1 cellular context compared by ENCODE assay signal in the genomic region with DNA sequence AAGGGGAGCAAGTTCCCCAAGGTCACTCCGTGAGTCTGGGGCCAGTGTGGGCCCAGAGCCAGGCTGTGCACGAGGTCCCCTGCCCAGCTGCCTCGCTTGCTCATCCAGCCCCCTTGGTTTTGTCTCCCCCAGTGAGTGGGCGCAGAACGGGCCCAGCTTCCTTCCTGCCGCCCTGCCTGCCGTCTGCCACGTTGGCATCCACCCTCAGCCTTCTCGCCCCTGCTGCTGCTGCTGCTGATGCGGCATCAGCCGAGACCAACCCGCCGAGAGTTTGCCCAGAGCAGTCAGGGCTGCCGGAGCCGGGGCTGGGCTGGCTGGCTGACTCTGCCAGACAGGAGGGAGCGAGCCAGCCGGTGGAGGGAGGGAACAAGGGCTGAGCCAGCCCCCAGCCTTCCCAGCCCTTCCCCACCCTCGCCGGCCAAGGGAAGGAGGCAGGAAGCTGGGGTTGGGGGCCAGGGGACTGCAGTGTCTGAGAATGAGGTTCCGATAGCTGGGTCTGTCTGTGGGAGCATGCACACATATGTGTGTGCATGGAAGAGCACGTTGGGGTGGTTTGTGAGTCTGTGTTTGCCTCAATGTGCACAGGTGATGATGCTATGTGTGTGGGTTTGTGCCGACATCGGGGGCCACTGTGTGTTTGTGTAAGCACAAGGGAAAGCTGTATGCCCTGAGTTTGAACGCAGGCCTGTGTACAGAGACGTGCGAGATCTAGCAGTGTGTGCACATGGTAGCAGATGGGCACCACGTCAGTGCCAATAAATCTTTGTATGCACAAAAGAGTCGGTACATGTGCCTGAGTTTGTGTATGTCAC.
TF ChIP-seq lines count a peak whose summit lies in the region.

No MANE protein-coding gene starts in this region.

TF ChIP-seq in HepG2, 621 proteins besides CTCF, POLR2A, EP300 and RAD21 (continued from another document and continues in another):
- TF ChIP-seq, protein P1, sequence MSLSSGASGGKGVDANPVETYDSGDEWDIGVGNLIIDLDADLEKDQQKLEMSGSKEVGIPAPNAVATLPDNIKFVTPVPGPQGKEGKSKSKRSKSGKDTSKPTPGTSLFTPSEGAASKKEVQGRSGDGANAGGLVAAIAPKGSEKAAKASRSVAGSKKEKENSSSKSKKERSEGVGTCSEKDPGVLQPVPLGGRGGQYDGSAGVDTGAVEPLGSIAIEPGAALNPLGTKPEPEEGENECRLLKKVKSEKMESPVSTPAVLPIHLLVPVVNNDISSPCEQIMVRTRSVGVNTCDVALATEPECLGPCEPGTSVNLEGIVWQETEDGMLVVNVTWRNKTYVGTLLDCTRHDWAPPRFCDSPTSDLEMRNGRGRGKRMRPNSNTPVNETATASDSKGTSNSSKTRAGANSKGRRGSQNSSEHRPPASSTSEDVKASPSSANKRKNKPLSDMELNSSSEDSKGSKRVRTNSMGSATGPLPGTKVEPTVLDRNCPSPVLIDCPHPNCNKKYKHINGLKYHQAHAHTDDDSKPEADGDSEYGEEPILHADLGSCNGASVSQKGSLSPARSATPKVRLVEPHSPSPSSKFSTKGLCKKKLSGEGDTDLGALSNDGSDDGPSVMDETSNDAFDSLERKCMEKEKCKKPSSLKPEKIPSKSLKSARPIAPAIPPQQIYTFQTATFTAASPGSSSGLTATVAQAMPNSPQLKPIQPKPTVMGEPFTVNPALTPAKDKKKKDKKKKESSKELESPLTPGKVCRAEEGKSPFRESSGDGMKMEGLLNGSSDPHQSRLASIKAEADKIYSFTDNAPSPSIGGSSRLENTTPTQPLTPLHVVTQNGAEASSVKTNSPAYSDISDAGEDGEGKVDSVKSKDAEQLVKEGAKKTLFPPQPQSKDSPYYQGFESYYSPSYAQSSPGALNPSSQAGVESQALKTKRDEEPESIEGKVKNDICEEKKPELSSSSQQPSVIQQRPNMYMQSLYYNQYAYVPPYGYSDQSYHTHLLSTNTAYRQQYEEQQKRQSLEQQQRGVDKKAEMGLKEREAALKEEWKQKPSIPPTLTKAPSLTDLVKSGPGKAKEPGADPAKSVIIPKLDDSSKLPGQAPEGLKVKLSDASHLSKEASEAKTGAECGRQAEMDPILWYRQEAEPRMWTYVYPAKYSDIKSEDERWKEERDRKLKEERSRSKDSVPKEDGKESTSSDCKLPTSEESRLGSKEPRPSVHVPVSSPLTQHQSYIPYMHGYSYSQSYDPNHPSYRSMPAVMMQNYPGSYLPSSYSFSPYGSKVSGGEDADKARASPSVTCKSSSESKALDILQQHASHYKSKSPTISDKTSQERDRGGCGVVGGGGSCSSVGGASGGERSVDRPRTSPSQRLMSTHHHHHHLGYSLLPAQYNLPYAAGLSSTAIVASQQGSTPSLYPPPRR (CRISPR knock-in tag; IDR thresholded peaks at IDR 0.05; ENCODE audit: borderline replicate concordance): no peak
- TF ChIP-seq CHCHD3 (CRISPR knock-in tag; IDR thresholded peaks at IDR 0.05) (no peak), TOPORS (CRISPR knock-in tag; IDR thresholded peaks at IDR 0.05) (no peak), ZNF607 (CRISPR knock-in tag; IDR thresholded peaks at IDR 0.05; ENCODE audit: borderline replicate concordance) (no peak), PAF1 (CRISPR knock-in tag; IDR thresholded peaks at IDR 0.05) (no peak), PCBP1 (IDR thresholded peaks at IDR 0.05; ENCODE audit: borderline replicate concordance, low read depth, low read length) (no peak), RBM22 (optimal IDR thresholded peaks at IDR 0.05; ENCODE audit: low read length) (no peak), ZNF883 (CRISPR knock-in tag; IDR thresholded peaks at IDR 0.05; ENCODE audit: not compliant biosample characterization) (peak; percentile 27), MAFG (CRISPR knock-in tag; IDR thresholded peaks at IDR 0.05) (no peak), SKI (IDR thresholded peaks at IDR 0.05; ENCODE audit: partially characterized antibody) (no peak), IRX3 (CRISPR knock-in tag; IDR thresholded peaks at IDR 0.05; ENCODE audit: borderline replicate concordance, low read depth) (no peak)
- TF ChIP-seq, protein P2, sequence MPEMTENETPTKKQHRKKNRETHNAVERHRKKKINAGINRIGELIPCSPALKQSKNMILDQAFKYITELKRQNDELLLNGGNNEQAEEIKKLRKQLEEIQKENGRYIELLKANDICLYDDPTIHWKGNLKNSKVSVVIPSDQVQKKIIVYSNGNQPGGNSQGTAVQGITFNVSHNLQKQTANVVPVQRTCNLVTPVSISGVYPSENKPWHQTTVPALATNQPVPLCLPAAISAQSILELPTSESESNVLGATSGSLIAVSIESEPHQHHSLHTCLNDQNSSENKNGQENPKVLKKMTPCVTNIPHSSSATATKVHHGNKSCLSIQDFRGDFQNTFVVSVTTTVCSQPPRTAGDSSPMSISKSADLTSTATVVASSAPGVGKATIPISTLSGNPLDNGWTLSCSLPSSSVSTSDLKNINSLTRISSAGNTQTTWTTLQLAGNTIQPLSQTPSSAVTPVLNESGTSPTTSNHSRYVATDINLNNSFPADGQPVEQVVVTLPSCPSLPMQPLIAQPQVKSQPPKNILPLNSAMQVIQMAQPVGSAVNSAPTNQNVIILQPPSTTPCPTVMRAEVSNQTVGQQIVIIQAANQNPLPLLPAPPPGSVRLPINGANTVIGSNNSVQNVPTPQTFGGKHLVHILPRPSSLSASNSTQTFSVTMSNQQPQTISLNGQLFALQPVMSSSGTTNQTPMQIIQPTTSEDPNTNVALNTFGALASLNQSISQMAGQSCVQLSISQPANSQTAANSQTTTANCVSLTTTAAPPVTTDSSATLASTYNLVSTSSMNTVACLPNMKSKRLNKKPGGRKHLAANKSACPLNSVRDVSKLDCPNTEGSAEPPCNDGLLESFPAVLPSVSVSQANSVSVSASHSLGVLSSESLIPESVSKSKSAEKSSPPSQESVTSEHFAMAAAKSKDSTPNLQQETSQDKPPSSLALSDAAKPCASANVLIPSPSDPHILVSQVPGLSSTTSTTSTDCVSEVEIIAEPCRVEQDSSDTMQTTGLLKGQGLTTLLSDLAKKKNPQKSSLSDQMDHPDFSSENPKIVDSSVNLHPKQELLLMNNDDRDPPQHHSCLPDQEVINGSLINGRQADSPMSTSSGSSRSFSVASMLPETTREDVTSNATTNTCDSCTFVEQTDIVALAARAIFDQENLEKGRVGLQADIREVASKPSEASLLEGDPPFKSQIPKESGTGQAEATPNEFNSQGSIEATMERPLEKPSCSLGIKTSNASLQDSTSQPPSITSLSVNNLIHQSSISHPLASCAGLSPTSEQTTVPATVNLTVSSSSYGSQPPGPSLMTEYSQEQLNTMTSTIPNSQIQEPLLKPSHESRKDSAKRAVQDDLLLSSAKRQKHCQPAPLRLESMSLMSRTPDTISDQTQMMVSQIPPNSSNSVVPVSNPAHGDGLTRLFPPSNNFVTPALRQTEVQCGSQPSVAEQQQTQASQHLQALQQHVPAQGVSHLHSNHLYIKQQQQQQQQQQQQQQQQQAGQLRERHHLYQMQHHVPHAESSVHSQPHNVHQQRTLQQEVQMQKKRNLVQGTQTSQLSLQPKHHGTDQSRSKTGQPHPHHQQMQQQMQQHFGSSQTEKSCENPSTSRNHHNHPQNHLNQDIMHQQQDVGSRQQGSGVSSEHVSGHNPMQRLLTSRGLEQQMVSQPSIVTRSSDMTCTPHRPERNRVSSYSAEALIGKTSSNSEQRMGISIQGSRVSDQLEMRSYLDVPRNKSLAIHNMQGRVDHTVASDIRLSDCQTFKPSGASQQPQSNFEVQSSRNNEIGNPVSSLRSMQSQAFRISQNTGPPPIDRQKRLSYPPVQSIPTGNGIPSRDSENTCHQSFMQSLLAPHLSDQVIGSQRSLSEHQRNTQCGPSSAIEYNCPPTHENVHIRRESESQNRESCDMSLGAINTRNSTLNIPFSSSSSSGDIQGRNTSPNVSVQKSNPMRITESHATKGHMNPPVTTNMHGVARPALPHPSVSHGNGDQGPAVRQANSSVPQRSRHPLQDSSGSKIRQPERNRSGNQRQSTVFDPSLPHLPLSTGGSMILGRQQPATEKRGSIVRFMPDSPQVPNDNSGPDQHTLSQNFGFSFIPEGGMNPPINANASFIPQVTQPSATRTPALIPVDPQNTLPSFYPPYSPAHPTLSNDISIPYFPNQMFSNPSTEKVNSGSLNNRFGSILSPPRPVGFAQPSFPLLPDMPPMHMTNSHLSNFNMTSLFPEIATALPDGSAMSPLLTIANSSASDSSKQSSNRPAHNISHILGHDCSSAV (CRISPR knock-in tag; IDR thresholded peaks at IDR 0.05; ENCODE audit: borderline replicate concordance): no peak
- TF ChIP-seq, protein P3, sequence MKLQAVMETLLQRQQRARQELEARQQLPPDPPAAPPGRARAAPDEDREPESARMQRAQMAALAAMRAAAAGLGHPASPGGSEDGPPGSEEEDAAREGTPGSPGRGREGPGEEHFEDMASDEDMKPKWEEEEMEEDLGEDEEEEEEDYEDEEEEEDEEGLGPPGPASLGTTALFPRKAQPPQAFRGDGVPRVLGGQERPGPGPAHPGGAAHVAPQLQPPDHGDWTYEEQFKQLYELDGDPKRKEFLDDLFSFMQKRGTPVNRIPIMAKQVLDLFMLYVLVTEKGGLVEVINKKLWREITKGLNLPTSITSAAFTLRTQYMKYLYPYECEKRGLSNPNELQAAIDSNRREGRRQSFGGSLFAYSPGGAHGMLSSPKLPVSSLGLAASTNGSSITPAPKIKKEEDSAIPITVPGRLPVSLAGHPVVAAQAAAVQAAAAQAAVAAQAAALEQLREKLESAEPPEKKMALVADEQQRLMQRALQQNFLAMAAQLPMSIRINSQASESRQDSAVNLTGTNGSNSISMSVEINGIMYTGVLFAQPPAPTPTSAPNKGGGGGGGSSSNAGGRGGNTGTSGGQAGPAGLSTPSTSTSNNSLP (IDR thresholded peaks at IDR 0.05; ENCODE audit: low read depth, low read length): no peak
- TF ChIP-seq, protein P4, sequence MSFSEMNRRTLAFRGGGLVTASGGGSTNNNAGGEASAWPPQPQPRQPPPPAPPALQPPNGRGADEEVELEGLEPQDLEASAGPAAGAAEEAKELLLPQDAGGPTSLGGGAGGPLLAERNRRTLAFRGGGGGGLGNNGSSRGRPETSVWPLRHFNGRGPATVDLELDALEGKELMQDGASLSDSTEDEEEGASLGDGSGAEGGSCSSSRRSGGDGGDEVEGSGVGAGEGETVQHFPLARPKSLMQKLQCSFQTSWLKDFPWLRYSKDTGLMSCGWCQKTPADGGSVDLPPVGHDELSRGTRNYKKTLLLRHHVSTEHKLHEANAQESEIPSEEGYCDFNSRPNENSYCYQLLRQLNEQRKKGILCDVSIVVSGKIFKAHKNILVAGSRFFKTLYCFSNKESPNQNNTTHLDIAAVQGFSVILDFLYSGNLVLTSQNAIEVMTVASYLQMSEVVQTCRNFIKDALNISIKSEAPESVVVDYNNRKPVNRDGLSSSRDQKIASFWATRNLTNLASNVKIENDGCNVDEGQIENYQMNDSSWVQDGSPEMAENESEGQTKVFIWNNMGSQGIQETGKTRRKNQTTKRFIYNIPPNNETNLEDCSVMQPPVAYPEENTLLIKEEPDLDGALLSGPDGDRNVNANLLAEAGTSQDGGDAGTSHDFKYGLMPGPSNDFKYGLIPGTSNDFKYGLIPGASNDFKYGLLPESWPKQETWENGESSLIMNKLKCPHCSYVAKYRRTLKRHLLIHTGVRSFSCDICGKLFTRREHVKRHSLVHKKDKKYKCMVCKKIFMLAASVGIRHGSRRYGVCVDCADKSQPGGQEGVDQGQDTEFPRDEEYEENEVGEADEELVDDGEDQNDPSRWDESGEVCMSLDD (CRISPR knock-in tag; IDR thresholded peaks at IDR 0.05; ENCODE audit: borderline replicate concordance): no peak
- TF ChIP-seq, protein P5, sequence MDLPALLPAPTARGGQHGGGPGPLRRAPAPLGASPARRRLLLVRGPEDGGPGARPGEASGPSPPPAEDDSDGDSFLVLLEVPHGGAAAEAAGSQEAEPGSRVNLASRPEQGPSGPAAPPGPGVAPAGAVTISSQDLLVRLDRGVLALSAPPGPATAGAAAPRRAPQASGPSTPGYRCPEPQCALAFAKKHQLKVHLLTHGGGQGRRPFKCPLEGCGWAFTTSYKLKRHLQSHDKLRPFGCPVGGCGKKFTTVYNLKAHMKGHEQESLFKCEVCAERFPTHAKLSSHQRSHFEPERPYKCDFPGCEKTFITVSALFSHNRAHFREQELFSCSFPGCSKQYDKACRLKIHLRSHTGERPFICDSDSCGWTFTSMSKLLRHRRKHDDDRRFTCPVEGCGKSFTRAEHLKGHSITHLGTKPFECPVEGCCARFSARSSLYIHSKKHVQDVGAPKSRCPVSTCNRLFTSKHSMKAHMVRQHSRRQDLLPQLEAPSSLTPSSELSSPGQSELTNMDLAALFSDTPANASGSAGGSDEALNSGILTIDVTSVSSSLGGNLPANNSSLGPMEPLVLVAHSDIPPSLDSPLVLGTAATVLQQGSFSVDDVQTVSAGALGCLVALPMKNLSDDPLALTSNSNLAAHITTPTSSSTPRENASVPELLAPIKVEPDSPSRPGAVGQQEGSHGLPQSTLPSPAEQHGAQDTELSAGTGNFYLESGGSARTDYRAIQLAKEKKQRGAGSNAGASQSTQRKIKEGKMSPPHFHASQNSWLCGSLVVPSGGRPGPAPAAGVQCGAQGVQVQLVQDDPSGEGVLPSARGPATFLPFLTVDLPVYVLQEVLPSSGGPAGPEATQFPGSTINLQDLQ (CRISPR knock-in tag; IDR thresholded peaks at IDR 0.05): no peak
- TF ChIP-seq, protein P6, sequence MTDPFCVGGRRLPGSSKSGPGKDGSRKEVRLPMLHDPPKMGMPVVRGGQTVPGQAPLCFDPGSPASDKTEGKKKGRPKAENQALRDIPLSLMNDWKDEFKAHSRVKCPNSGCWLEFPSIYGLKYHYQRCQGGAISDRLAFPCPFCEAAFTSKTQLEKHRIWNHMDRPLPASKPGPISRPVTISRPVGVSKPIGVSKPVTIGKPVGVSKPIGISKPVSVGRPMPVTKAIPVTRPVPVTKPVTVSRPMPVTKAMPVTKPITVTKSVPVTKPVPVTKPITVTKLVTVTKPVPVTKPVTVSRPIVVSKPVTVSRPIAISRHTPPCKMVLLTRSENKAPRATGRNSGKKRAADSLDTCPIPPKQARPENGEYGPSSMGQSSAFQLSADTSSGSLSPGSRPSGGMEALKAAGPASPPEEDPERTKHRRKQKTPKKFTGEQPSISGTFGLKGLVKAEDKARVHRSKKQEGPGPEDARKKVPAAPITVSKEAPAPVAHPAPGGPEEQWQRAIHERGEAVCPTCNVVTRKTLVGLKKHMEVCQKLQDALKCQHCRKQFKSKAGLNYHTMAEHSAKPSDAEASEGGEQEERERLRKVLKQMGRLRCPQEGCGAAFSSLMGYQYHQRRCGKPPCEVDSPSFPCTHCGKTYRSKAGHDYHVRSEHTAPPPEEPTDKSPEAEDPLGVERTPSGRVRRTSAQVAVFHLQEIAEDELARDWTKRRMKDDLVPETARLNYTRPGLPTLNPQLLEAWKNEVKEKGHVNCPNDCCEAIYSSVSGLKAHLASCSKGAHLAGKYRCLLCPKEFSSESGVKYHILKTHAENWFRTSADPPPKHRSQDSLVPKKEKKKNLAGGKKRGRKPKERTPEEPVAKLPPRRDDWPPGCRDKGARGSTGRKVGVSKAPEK (CRISPR knock-in tag; IDR thresholded peaks at IDR 0.05; ENCODE audit: borderline replicate concordance): 0 out of 2 replicates have a peak, but pooled peaks have one; percentile 4
- TF ChIP-seq, protein P7, sequence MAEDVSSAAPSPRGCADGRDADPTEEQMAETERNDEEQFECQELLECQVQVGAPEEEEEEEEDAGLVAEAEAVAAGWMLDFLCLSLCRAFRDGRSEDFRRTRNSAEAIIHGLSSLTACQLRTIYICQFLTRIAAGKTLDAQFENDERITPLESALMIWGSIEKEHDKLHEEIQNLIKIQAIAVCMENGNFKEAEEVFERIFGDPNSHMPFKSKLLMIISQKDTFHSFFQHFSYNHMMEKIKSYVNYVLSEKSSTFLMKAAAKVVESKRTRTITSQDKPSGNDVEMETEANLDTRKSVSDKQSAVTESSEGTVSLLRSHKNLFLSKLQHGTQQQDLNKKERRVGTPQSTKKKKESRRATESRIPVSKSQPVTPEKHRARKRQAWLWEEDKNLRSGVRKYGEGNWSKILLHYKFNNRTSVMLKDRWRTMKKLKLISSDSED (CRISPR knock-in tag; IDR thresholded peaks at IDR 0.05): no peak
- TF ChIP-seq, protein P8, sequence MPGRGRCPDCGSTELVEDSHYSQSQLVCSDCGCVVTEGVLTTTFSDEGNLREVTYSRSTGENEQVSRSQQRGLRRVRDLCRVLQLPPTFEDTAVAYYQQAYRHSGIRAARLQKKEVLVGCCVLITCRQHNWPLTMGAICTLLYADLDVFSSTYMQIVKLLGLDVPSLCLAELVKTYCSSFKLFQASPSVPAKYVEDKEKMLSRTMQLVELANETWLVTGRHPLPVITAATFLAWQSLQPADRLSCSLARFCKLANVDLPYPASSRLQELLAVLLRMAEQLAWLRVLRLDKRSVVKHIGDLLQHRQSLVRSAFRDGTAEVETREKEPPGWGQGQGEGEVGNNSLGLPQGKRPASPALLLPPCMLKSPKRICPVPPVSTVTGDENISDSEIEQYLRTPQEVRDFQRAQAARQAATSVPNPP (CRISPR knock-in tag; IDR thresholded peaks at IDR 0.05): no peak
